Comparison of ENCODE assay signal across 18 cellular contexts in the genomic region with DNA sequence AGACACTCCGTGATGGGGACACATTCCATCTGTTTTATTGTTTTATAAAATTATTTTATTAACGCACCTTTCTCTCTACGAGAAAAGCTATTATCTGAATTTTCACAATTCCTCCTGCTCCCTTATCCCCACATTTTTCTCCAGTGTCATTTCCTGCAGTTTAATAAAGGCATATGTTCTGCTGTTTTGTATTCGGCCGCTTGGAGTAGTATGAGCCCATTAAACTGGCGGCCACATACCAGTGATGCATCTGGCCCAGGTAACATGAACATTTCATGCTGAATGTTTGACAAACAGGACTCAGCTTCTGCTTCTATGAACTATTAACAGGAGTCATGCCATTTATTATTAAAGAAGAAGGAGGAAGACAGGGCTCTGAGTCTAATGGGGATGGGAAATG.
A peak's percentile ranks its signal among the peaks of the same experiment; 100 is the strongest.
DNase-seq lines count a peak whose midpoint lies in the region; ATAC-seq, FAIRE-seq and TF ChIP-seq lines count a peak whose summit lies in the region.
"Had no signal": no experiment of that assay in that cellular context is flagged by ENCODE, and none has a peak within 500 bp of the region (broad histone marks: within the 10 kb centered on the region; RNA-seq: fewer than 3 reads in every experiment).

No MANE protein-coding gene starts in this region.

- POLR2A ChIA-PET in A549 (lab: Yijun Ruan, JAX) (no interaction called here), PC-3 (lab: Charles Lee; ENCODE audit: unreplicated experiment) (no interaction called here)

- no peaks in the 10 kb centered on the region for H3K4me1 ChIP-seq in A549
- no peaks in the 10 kb centered on the region for H3K4me1 ChIP-seq in PC-3 (ENCODE audit: insufficient read depth, low read length)
- H3K4me1 ChIP-seq in right atrium auricular region, result no peaks in the 10 kb centered on the region

- CTCF ChIA-PET in A549 (lab: Yijun Ruan, JAX), result interaction anchor here (1.2 to 1.3 kb wide), 2 partner anchors 27 to 54 kb away, joined by 3 read pairs; no protein-coding TSS in a partner anchor
- CTCF ChIA-PET in PC-3 (lab: Charles Lee), result no interaction called here

- no peak for FAIRE-seq in A549 (lab: Jason Lieb, UNC)
- FAIRE-seq: K562 had no signal

- ATAC-seq in A549 (peak; percentile 62 to 73; a peak in 4 of 6 replicates), PC-3 (no peak), GM18505 (IDR thresholded peaks at IDR 0.05; ENCODE audit: unreplicated experiment) (no peak)
- ATAC-seq: K562, T-cell had no signal

- H3K27me3 ChIP-seq in PC-3 (ENCODE audit: low read length) (0 out of 2 replicates have a peak, but pooled peaks cover 8% of the 10 kb centered on the region), right atrium auricular region (no peaks in the 10 kb centered on the region)

- no peak overlapping the region for H3K27ac ChIP-seq in A549
- no peak overlapping the region for H3K27ac ChIP-seq in PC-3 (ENCODE audit: low read length)
- H3K27ac ChIP-seq in right atrium auricular region, result no peak overlapping the region

- H3K4me2 ChIP-seq in A549 (no peak overlapping the region), PC-3 (ENCODE audit: low read length) (no peak overlapping the region)

- H2AFZ ChIP-seq in PC-3 (ENCODE audit: low read length), result no peak overlapping the region

- no peaks in the 10 kb centered on the region for H3K9me2 ChIP-seq in PC-3 (replicated peaks; ENCODE audit: low read length)

- TF ChIP-seq POLR2A in A549 (IDR thresholded peaks at IDR 0.05; ENCODE audit: low read length) (no peak), GM18505 (IDR thresholded peaks at IDR 0.05; ENCODE audit: borderline replicate concordance, extremely low read depth, insufficient read depth, insufficient read length) (no peak)

- intact Hi-C loops in PC-3 (cut with micrococcal nuclease), result no loop called here

- DNase-seq in NCI-H2171 treated with DMSO at 0.1 percent for 48 hours (lab: John Stamatoyannopoulos, UW) (peak; percentile 19), NCI-H2171 (lab: John Stamatoyannopoulos, UW) (no peak), A549 (ENCODE audit: low read depth in 1 of 2, low spot score in 1 of 2) (no peak), GM13977 (ENCODE audit: low spot score) (no peak), PC-3 (peak; percentile 4), right atrium auricular region (ENCODE audit: low spot score) (no peak), DMS53 treated with DMSO at 0.1 percent for 48 hours (lab: John Stamatoyannopoulos, UW; ENCODE audit: unreplicated experiment) (no peak)
- DNase-seq: CD4-positive, alpha-beta memory T cell; GDM1; MV-4-11; NCI-H1105 treated with DMSO at 0.1 percent for 48 hours; NCI-H2029 treated with DMSO at 0.1 percent for 48 hours; NCI-H446; NCI-H526; SIG-M5; T-cell had no signal

- TF ChIP-seq CTCF in A549 (IDR thresholded peaks at IDR 0.05) (no peak), GM13977 (IDR thresholded peaks at IDR 0.05; ENCODE audit: extremely low read depth, insufficient read depth, missing control alignments) (peak; percentile 15), PC-3 (conservative IDR thresholded peaks at IDR 0.05; ENCODE audit: low read depth, low read length) (0 out of 2 replicates have a peak, but pooled peaks have one; percentile 18), right atrium auricular region (IDR thresholded peaks at IDR 0.05) (no peak)

- no TSS peak for BruUV-seq in PC-3 (replicated peaks; lab: Mats Ljungman, UMichigan)

- TF ChIP-seq EP300 in A549 (IDR thresholded peaks at IDR 0.05), result no peak

- in situ Hi-C loops in GM13977 (cut with MboI; ENCODE audit: low pct_unique_long_range_greater_than_20kb, low sequenced_read_pairs, unreplicated experiment), result no loop called here

- H3K36me3 ChIP-seq in PC-3 (ENCODE audit: low read depth, low read length), result no peaks in the 10 kb centered on the region
- no peaks in the 10 kb centered on the region for H3K36me3 ChIP-seq in right atrium auricular region

- H3K9ac ChIP-seq in PC-3 (ENCODE audit: low read length), result no peak overlapping the region

- TF ChIP-seq RAD21 in A549 (conservative IDR thresholded peaks at IDR 0.05 in 1 of 2, IDR thresholded peaks at IDR 0.05 in 1 of 2), result no peak

- H3F3A ChIP-seq in PC-3 (ENCODE audit: low read length, unreplicated experiment), result no peaks in the 10 kb centered on the region

- H3K4me3 ChIP-seq in A549 (no peak overlapping the region), PC-3 (ENCODE audit: low read length) (no peak overlapping the region), right atrium auricular region (no peak overlapping the region)
- H3K4me3 ChIP-seq: K562 had no signal

- WGBS in A549 (ENCODE audit: missing lambda C conversion rate), result 7% methylated on average over 6 of the region's 6 CpGs

- no peaks in the 10 kb centered on the region for H3K79me2 ChIP-seq in PC-3 (ENCODE audit: low read length)

- H3K9me3 ChIP-seq in A549, result no peaks in the 10 kb centered on the region
- H3K9me3 ChIP-seq in PC-3 (ENCODE audit: low read length), result no peaks in the 10 kb centered on the region
- no peaks in the 10 kb centered on the region for H3K9me3 ChIP-seq in right atrium auricular region

- H4K20me1 ChIP-seq in PC-3 (ENCODE audit: low read length), result no peaks in the 10 kb centered on the region

TF ChIP-seq in A549, 52 proteins besides CTCF, POLR2A, EP300 and RAD21:
- no peak for TF ChIP-seq ESRRA (IDR thresholded peaks at IDR 0.05; ENCODE audit: borderline replicate concordance, low read length)
- no peak for TF ChIP-seq RFX5 (IDR thresholded peaks at IDR 0.05)
- TF ChIP-seq NPAS2 (CRISPR knock-in tag; IDR thresholded peaks at IDR 0.05; ENCODE audit: borderline replicate concordance), result no peak
- no peak for TF ChIP-seq GATA3 (IDR thresholded peaks at IDR 0.05; ENCODE audit: borderline replicate concordance)
- TF ChIP-seq, protein P1, sequence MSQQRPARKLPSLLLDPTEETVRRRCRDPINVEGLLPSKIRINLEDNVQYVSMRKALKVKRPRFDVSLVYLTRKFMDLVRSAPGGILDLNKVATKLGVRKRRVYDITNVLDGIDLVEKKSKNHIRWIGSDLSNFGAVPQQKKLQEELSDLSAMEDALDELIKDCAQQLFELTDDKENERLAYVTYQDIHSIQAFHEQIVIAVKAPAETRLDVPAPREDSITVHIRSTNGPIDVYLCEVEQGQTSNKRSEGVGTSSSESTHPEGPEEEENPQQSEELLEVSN (IDR thresholded peaks at IDR 0.05; ENCODE audit: borderline replicate concordance, low read depth), result no peak
- no peak for TF ChIP-seq EHMT2 (IDR thresholded peaks at IDR 0.05; ENCODE audit: low read depth)
- no peak for TF ChIP-seq HOXB5 (CRISPR knock-in tag; IDR thresholded peaks at IDR 0.05)
- TF ChIP-seq ZSCAN20 (CRISPR knock-in tag; IDR thresholded peaks at IDR 0.05), result no peak
- no peak for TF ChIP-seq CEBPB (IDR thresholded peaks at IDR 0.05)
- no peak for TF ChIP-seq RCOR1 (IDR thresholded peaks at IDR 0.05; ENCODE audit: low read depth, low read length)

Comparison
In these comparisons a context has a peak if more than half of its experiments do, and no peak if none do; other contexts are left out.
1. DNase-seq: peak in NCI-H2171 treated with DMSO at 0.1 percent for 48 hours (single experiment) and PC-3 (single experiment); none in NCI-H2171 (single experiment), A549 (0 of 2), GM13977 (single experiment), right atrium auricular region (single experiment) and DMS53 treated with DMSO at 0.1 percent for 48 hours (single experiment).
2. ATAC-seq: peak in A549 (2 of 2); none in PC-3 (single experiment) and GM18505 (single experiment).
3. CTCF ChIP-seq: peak in GM13977 (single experiment) and PC-3 (single experiment); none in A549 (single experiment) and right atrium auricular region (0 of 2).